ENCODE assay signal across 24 cellular contexts in genomic region chr6:160505970-160506369, GRCh38.
"Had no signal": no experiment of that assay in that cellular context is flagged by ENCODE, and none has a peak within 500 bp of the region (broad histone marks: within the 10 kb centered on the region; RNA-seq: fewer than 3 reads in every experiment).

No MANE protein-coding gene starts in this region.

- FAIRE-seq: endothelial cell of umbilical vein, frontal cortex, keratinocyte had no signal

- H3K4me3 ChIP-seq: coronary artery, esophagus muscularis mucosa, lower lobe of right lung, prostate gland, right atrium auricular region, sigmoid colon, skin epidermis, spleen, testis, tibial artery had no signal

- H3K36me3 ChIP-seq: esophagus muscularis mucosa, lower lobe of right lung, neutrophil, prostate gland, right atrium auricular region, sigmoid colon, spleen, tibial artery had no signal

- DNase-seq: dermis blood vessel endothelial cell; effector memory CD4-positive, alpha-beta T cell; hypothalamus; immature natural killer cell; left ventricle myocardium superior; lower lobe of right lung; natural killer cell; sigmoid colon; spleen; stimulated activated CD4-positive, alpha-beta T cell treated with anti-CD3 and anti-CD28 coated beads, Interleukin-4, amount 100 ng/mL, for 4 hours; stimulated activated naive CD8-positive, alpha-beta T cell treated with anti-CD3 and anti-CD28 coated beads, Interleukin-15, Interleukin-2, amounts not matched to agents 100 U/mL and 50 U/mL, for 24 hours; substantia nigra; testis; tibial artery had no signal

- H3K9me3 ChIP-seq: neutrophil, prostate gland, right atrium auricular region, testis had no signal

- H3K27ac ChIP-seq: coronary artery, esophagus muscularis mucosa, lower lobe of right lung, neutrophil, prostate gland, right atrium auricular region, sigmoid colon, skin epidermis, spleen, testis, tibial artery had no signal

- H3K4me1 ChIP-seq: esophagus muscularis mucosa, lower lobe of right lung, prostate gland, right atrium auricular region, sigmoid colon, spleen, testis, tibial artery had no signal

- ATAC-seq: left ventricle myocardium superior; natural killer cell; stimulated activated memory B cell treated with anti-CD40 and anti-IgM and Interleukin-4, amounts not matched to agents 10 μg/mL and 1 μg/mL and 100 μg/mL, for 72 hours; stimulated activated naive CD8-positive, alpha-beta T cell treated with anti-CD3 and anti-CD28 coated beads, Interleukin-15, Interleukin-2, amounts not matched to agents 100 U/mL and 50 U/mL, for 24 hours had no signal

- H3K27me3 ChIP-seq: esophagus muscularis mucosa, neutrophil, right atrium auricular region, sigmoid colon, spleen, testis, tibial artery had no signal
